In genomic region chr17:5419356-5419958, GRCh38 we compare ENCODE assay signal across 1 cellular context.
A peak's percentile ranks its signal among the peaks of the same experiment; 100 is the strongest.
TF ChIP-seq lines count a peak whose summit lies in the region.

Gene NUP88, minus strand, starts transcription at chr17:5419662. Its CDS starts 12 bp downstream, at chr17:5419650.

TF ChIP-seq in K562, 482 proteins besides CTCF, POLR2A, EP300 and RAD21 (continued from another document and continues in another):
- TF ChIP-seq EWSR1 (IDR thresholded peaks at IDR 0.05; ENCODE audit: borderline replicate concordance, low read depth, partially characterized antibody) (no peak), NFE2L1 (tag; IDR thresholded peaks at IDR 0.05; ENCODE audit: borderline replicate concordance, low read depth) (no peak), PHF8 (IDR thresholded peaks at IDR 0.05; ENCODE audit: borderline replicate concordance, low read length) (peak; percentile 69; the same call in 1 of the 2 replicates), EGR1 (conservative IDR thresholded peaks at IDR 0.05) (no peak), SMARCE1 (IDR thresholded peaks at IDR 0.05) (no peak), SRSF3 (IDR thresholded peaks at IDR 0.05; ENCODE audit: insufficient read depth, low read length) (no peak), ETS1 (conservative IDR thresholded peaks at IDR 0.05; ENCODE audit: control insufficient read depth, low read depth, low read length) (peak; percentile 48; the same call in 1 of the 2 replicates), MEIS2 (IDR thresholded peaks at IDR 0.05; ENCODE audit: partially characterized antibody) (no peak), RBFOX2 (IDR thresholded peaks at IDR 0.05; ENCODE audit: low read depth, low read length) (peak; percentile 97), YBX1 (IDR thresholded peaks at IDR 0.05) (no peak), RFX5 (IDR thresholded peaks at IDR 0.05; ENCODE audit: low read depth, low read length) (no peak), ZSCAN32 (CRISPR knock-in tag; IDR thresholded peaks at IDR 0.05) (no peak), CSDE1 (IDR thresholded peaks at IDR 0.05) (no peak), POU5F1 (IDR thresholded peaks at IDR 0.05; ENCODE audit: borderline replicate concordance, low read depth, low read length, partially characterized antibody) (no peak), ATF7 (IDR thresholded peaks at IDR 0.05) (peak; percentile 57; the same call in 1 of the 2 replicates), SNRNP70 (optimal IDR thresholded peaks at IDR 0.05; ENCODE audit: low read depth, low read length) (no peak), TGIF2 (CRISPR knock-in tag; IDR thresholded peaks at IDR 0.05) (no peak), HDAC3 (IDR thresholded peaks at IDR 0.05; ENCODE audit: borderline replicate concordance, partially characterized antibody) (no peak), HSF4 (CRISPR knock-in tag; IDR thresholded peaks at IDR 0.05; ENCODE audit: borderline replicate concordance) (no peak), NFIC (IDR thresholded peaks at IDR 0.05) (no peak; the same call in 1 of the 2 replicates), LEF1 (IDR thresholded peaks at IDR 0.05) (no peak), RBM22 (IDR thresholded peaks at IDR 0.05; ENCODE audit: low read depth, low read length, poor library complexity, severe bottlenecking) (no peak), CHD1 (IDR thresholded peaks at IDR 0.05; ENCODE audit: low read length) (no peak), TRIM24 (IDR thresholded peaks at IDR 0.05) (0 out of 4 replicates have a peak, but pooled peaks of 1 of the 2 experiments have one; percentile 24), KAT8 (IDR thresholded peaks at IDR 0.05; ENCODE audit: low read depth) (no peak), MTA3 (IDR thresholded peaks at IDR 0.05; ENCODE audit: borderline replicate concordance) (no peak; the same call in 1 of the 2 replicates), MXI1 (IDR thresholded peaks at IDR 0.05; ENCODE audit: low read depth, low read length) (no peak), ILF3 (IDR thresholded peaks at IDR 0.05; ENCODE audit: borderline replicate concordance) (no peak), STAT5B (CRISPR knock-in tag; IDR thresholded peaks at IDR 0.05) (no peak), ZNF77 (CRISPR knock-in tag; IDR thresholded peaks at IDR 0.05) (no peak), KAT2B (IDR thresholded peaks at IDR 0.05; ENCODE audit: low read depth, low read length) (no peak), FIP1L1 (IDR thresholded peaks at IDR 0.05; ENCODE audit: low read depth, low read length, poor library complexity, severe bottlenecking) (peak; percentile 28), ZNF431 (CRISPR knock-in tag; IDR thresholded peaks at IDR 0.05) (no peak), KDM4B (IDR thresholded peaks at IDR 0.05; ENCODE audit: borderline replicate concordance in 2 of 2, low read depth in 1 of 2) (no peak), CBFA2T2 (conservative IDR thresholded peaks at IDR 0.05) (no peak), POLR2G (IDR thresholded peaks at IDR 0.05; ENCODE audit: low read depth, low read length) (peak; percentile 95), ZFX (CRISPR knock-in tag; IDR thresholded peaks at IDR 0.05) (peak; percentile 60), NFATC3 (IDR thresholded peaks at IDR 0.05) (no peak), MAFK (IDR thresholded peaks at IDR 0.05; ENCODE audit: low read length) (no peak), RBM25 (IDR thresholded peaks at IDR 0.05; ENCODE audit: low read depth, low read length, severe bottlenecking) (peak; percentile 65), KLF13 (tag; IDR thresholded peaks at IDR 0.05; ENCODE audit: borderline replicate concordance, low read depth) (no peak), E2F4 (CRISPR knock-in tag; IDR thresholded peaks at IDR 0.05; ENCODE audit: low read depth) (peak; percentile 47; the same call in 1 of the 2 replicates), ZNF785 (CRISPR knock-in tag; IDR thresholded peaks at IDR 0.05) (no peak), SREBF2 (CRISPR knock-in tag; IDR thresholded peaks at IDR 0.05) (no peak)
- TF ChIP-seq, protein P1, sequence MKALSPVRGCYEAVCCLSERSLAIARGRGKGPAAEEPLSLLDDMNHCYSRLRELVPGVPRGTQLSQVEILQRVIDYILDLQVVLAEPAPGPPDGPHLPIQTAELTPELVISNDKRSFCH (CRISPR knock-in tag; IDR thresholded peaks at IDR 0.05): no peak
- TF ChIP-seq, protein P1 (tag; IDR thresholded peaks at IDR 0.05): no peak
- TF ChIP-seq, protein P2, sequence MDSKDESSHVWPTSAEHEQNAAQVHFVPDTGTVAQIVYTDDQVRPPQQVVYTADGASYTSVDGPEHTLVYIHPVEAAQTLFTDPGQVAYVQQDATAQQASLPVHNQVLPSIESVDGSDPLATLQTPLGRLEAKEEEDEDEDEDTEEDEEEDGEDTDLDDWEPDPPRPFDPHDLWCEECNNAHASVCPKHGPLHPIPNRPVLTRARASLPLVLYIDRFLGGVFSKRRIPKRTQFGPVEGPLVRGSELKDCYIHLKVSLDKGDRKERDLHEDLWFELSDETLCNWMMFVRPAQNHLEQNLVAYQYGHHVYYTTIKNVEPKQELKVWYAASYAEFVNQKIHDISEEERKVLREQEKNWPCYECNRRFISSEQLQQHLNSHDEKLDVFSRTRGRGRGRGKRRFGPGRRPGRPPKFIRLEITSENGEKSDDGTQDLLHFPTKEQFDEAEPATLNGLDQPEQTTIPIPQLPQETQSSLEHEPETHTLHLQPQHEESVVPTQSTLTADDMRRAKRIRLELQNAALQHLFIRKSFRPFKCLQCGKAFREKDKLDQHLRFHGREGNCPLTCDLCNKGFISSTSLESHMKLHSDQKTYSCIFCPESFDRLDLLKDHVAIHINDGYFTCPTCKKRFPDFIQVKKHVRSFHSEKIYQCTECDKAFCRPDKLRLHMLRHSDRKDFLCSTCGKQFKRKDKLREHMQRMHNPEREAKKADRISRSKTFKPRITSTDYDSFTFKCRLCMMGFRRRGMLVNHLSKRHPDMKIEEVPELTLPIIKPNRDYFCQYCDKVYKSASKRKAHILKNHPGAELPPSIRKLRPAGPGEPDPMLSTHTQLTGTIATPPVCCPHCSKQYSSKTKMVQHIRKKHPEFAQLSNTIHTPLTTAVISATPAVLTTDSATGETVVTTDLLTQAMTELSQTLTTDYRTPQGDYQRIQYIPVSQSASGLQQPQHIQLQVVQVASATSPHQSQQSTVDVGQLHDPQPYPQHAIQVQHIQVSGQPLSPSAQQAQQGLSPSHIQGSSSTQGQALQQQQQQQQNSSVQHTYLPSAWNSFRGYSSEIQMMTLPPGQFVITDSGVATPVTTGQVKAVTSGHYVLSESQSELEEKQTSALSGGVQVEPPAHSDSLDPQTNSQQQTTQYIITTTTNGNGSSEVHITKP (IDR thresholded peaks at IDR 0.05; ENCODE audit: partially characterized antibody): peak; percentile 84
- TF ChIP-seq, protein P3, sequence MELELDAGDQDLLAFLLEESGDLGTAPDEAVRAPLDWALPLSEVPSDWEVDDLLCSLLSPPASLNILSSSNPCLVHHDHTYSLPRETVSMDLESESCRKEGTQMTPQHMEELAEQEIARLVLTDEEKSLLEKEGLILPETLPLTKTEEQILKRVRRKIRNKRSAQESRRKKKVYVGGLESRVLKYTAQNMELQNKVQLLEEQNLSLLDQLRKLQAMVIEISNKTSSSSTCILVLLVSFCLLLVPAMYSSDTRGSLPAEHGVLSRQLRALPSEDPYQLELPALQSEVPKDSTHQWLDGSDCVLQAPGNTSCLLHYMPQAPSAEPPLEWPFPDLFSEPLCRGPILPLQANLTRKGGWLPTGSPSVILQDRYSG (tag; conservative IDR thresholded peaks at IDR 0.05; ENCODE audit: low read depth): no peak
- TF ChIP-seq, protein P4, sequence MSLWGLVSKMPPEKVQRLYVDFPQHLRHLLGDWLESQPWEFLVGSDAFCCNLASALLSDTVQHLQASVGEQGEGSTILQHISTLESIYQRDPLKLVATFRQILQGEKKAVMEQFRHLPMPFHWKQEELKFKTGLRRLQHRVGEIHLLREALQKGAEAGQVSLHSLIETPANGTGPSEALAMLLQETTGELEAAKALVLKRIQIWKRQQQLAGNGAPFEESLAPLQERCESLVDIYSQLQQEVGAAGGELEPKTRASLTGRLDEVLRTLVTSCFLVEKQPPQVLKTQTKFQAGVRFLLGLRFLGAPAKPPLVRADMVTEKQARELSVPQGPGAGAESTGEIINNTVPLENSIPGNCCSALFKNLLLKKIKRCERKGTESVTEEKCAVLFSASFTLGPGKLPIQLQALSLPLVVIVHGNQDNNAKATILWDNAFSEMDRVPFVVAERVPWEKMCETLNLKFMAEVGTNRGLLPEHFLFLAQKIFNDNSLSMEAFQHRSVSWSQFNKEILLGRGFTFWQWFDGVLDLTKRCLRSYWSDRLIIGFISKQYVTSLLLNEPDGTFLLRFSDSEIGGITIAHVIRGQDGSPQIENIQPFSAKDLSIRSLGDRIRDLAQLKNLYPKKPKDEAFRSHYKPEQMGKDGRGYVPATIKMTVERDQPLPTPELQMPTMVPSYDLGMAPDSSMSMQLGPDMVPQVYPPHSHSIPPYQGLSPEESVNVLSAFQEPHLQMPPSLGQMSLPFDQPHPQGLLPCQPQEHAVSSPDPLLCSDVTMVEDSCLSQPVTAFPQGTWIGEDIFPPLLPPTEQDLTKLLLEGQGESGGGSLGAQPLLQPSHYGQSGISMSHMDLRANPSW (CRISPR knock-in tag; IDR thresholded peaks at IDR 0.05): 0 out of 2 replicates have a peak, but pooled peaks have one; percentile 72
- TF ChIP-seq, protein P5, sequence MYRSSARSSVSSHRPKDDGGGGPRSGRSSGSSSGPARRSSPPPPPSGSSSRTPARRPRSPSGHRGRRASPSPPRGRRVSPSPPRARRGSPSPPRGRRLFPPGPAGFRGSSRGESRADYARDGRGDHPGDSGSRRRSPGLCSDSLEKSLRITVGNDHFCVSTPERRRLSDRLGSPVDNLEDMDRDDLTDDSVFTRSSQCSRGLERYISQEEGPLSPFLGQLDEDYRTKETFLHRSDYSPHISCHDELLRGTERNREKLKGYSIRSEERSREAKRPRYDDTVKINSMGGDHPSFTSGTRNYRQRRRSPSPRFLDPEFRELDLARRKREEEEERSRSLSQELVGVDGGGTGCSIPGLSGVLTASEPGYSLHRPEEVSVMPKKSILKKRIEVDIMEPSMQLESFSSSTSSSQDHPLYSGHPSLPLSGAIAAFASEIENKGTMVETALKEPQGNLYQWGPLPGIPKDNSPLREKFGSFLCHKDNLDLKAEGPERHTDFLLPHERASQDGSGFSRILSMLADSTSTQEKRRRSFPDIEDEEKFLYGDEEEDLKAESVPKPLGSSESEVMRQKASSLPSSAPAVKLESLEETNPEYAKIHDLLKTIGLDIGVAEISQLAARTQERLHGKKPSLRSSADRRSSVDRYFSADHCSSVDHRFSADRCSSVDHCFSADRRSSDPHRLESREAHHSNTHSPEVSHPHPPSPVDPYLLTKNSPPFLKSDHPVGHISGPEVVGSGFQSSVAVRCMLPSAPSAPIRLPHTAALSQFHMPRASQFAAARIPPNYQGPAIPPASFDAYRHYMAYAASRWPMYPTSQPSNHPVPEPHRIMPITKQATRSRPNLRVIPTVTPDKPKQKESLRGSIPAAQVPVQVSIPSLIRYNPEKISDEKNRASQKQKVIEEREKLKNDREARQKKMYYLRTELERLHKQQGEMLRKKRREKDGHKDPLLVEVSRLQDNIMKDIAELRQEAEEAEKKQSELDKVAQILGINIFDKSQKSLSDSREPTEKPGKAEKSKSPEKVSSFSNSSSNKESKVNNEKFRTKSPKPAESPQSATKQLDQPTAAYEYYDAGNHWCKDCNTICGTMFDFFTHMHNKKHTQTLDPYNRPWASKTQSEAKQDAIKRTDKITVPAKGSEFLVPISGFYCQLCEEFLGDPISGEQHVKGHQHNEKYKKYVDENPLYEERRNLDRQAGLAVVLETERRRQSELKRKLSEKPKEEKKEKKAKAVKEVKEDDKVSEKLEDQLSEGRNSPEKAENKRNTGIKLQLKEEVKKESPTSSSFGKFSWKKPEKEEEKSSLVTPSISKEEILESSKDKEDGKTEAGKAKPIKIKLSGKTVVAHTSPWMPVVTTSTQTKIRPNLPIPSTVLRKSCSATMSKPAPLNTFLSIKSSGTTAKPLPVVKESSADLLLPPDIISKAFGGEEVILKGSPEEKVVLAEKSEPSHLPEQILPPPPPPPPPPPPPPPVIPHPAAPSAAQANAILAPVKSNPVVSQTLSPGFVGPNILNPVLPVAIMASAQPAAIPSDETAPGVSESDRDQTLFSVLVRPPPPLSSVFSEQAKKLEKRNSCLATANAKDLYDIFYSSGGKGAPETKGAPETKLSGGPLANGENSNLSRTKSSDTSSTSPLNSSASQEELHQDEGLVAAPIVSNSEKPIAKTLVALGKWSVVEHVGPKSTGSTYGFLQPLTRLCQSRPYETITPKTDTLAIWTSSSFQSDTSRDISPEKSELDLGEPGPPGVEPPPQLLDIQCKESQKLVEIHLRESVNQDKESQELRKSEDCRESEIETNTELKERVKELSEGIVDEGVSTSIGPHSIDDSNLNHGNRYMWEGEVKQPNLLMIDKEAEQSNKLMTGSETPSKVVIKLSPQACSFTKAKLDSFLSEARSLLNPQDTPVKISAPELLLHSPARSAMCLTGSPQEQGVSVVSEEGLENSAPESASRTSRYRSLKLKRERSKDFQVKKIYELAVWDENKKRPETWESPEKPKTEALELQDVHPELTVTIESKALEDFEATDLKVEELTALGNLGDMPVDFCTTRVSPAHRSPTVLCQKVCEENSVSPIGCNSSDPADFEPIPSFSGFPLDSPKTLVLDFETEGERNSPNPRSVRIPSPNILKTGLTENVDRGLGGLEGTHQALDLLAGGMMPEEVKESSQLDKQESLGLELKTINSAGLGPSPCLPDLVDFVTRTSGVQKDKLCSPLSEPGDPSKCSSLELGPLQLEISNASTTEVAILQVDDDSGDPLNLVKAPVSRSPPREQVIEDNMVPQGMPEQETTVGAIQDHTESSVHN (IDR thresholded peaks at IDR 0.05; ENCODE audit: borderline replicate concordance in 1 of 2, low read depth in 1 of 2): no peak
